In the genomic region with DNA sequence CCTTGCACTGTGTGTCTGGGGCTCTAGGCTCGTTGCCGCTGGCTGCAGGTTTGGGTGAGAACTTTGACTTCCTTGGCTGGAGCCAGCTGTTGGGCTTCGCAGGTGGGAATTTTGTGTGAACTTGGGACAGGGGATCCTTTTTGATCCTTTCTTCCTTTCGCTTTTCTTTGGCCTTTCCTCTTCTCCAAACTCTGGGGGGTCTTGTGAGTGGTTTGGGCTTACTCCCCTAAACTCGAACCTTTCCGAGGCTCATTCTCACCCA, we compare ENCODE assay signal across 8 cellular contexts. TPM values are rescaled to one million over a fixed set of nuclear protein-coding genes. Genes with fewer than 3 reads are reported as not detected.
A peak's percentile ranks its signal among the peaks of the same experiment; 100 is the strongest.
DNase-seq lines count a peak whose midpoint lies in the region; ATAC-seq and TF ChIP-seq lines count a peak whose summit lies in the region.

No MANE protein-coding gene starts in this region.

- H3K4me1 ChIP-seq in ES-I3 (ENCODE audit: insufficient read depth, low read length) (peaks cover 17% of the 10 kb centered on the region), SJCRH30 (peaks cover 14% of the 10 kb centered on the region), fibroblast of lung (ENCODE audit: control insufficient read depth, extremely low read depth, insufficient read depth, low read length) (peaks cover 7% of the 10 kb centered on the region), prostate gland (replicated peaks) (peaks cover 10% of the 10 kb centered on the region)

- H3K4me3 ChIP-seq in SJCRH30 (peak overlapping the region; percentile 65), fibroblast of lung (replicated peaks in 1 of 4; ENCODE audit: control extremely low read depth in 1 of 4, insufficient read depth in 1 of 4, low read depth in 3 of 4, low read length in 4 of 4) (peak overlapping the region; percentile 69 to 81 (median 72)), prostate gland (peak overlapping the region; percentile 62 to 77)

- TF ChIP-seq POLR2A in prostate gland (IDR thresholded peaks at IDR 0.05): no peak

- H4K20me1 ChIP-seq in fibroblast of lung (ENCODE audit: control insufficient read depth, extremely low read depth, insufficient read depth, low read length): no peaks in the 10 kb centered on the region

- 38% methylated on average over 6 of the region's 6 CpGs for WGBS in prostate gland

- no peaks in the 10 kb centered on the region for H3K9me3 ChIP-seq in ES-I3 (ENCODE audit: control insufficient read depth, insufficient read depth, low read length)
- no peaks in the 10 kb centered on the region for H3K9me3 ChIP-seq in SJCRH30 (replicated peaks)
- H3K9me3 ChIP-seq in fibroblast of lung (ENCODE audit: control insufficient read depth, insufficient read depth, low read depth, low read length): no peaks in the 10 kb centered on the region
- H3K9me3 ChIP-seq in prostate gland: no peaks in the 10 kb centered on the region

- peak overlapping the region; percentile 79 for H2AFZ ChIP-seq in fibroblast of lung (ENCODE audit: low read length)

- H3K9ac ChIP-seq in ES-I3 (ENCODE audit: low read depth, low read length) (peak overlapping the region; percentile 68), fibroblast of lung (ENCODE audit: insufficient read depth, low read length) (peak overlapping the region; percentile 55)

- no peak for TF ChIP-seq CTCF in fibroblast of lung (conservative IDR thresholded peaks at IDR 0.05 in 1 of 2, IDR thresholded peaks at IDR 0.05 in 1 of 2; ENCODE audit: low read depth in 1 of 2, low read length in 2 of 2)
- TF ChIP-seq CTCF in prostate gland (IDR thresholded peaks at IDR 0.05): no peak

- H3K4me2 ChIP-seq in fibroblast of lung (ENCODE audit: extremely low read depth, insufficient read depth, low read length): peak overlapping the region; percentile 91

- H3K79me2 ChIP-seq in fibroblast of lung (ENCODE audit: control insufficient read depth, insufficient read depth, low read length): no peaks in the 10 kb centered on the region

- no peak overlapping the region; the same call in 1 of the 2 replicates for H3K27ac ChIP-seq in SJCRH30
- H3K27ac ChIP-seq in fibroblast of lung (ENCODE audit: insufficient read depth, low read length): no peak overlapping the region
- peak overlapping the region in 1 of 2 donors; percentile 66 for H3K27ac ChIP-seq in prostate gland

- H3K27me3 ChIP-seq in SJCRH30: no peaks in the 10 kb centered on the region
- H3K27me3 ChIP-seq in fibroblast of lung (ENCODE audit: control insufficient read depth, insufficient read depth, low read length): no peaks in the 10 kb centered on the region
- H3K27me3 ChIP-seq in prostate gland (replicated peaks; ENCODE audit: insufficient read depth): no peaks in the 10 kb centered on the region

- H3K36me3 ChIP-seq in ES-I3 (ENCODE audit: insufficient read depth, low read length) (no peaks in the 10 kb centered on the region), SJCRH30 (no peaks in the 10 kb centered on the region), fibroblast of lung (ENCODE audit: control insufficient read depth, insufficient read depth, low read length) (no peaks in the 10 kb centered on the region), prostate gland (no peaks in the 10 kb centered on the region)

- ATAC-seq in GM21526 (IDR thresholded peaks at IDR 0.05; ENCODE audit: low FRiP score, unreplicated experiment): no peak
- no peak for ATAC-seq in GM19351 (IDR thresholded peaks at IDR 0.05; ENCODE audit: unreplicated experiment)

- DNase-seq in SJCRH30 (no peak), fibroblast of lung (ENCODE audit: low read depth in 2 of 2) (no peak), prostate gland (ENCODE audit: low spot score) (no peak), iPS-NIHi11 (ENCODE audit: low spot score) (no peak), HuH-7 (ENCODE audit: low spot score) (no peak)

- intact Hi-C loops in prostate gland (cut with DNase I): loop anchor here (5.0 to 10.0 kb wide), 2 partner anchors 47 to 374 kb away; a partner anchor contains a TSS

RNA-seq across cellular contexts. Expression of a gene that starts 0.6 kb away (rescaled TPM):
- 24.0 and 26.9 TPM in 2 replicates for total RNA-seq in SJCRH30 (2014; rRNA removed; shearing (Covaris generic))
- total RNA-seq in fibroblast of lung (19.3 and 19.7 TPM in 2 replicates), prostate gland (10 to 100 TPM; 61.8 to 66.1 TPM)
- polyA plus RNA-seq in fibroblast of lung: 3.8 and 4.5 TPM in 2 replicates
- 3.5 and 5.0 TPM in 2 replicates for polyA plus RNA-seq in fibroblast of lung (2012)
- polyA minus RNA-seq in fibroblast of lung (ENCODE audit: low replicate concordance): 6.4 and 7.0 TPM in 2 replicates
